1 cellular context compared by ENCODE assay signal in the genomic region with DNA sequence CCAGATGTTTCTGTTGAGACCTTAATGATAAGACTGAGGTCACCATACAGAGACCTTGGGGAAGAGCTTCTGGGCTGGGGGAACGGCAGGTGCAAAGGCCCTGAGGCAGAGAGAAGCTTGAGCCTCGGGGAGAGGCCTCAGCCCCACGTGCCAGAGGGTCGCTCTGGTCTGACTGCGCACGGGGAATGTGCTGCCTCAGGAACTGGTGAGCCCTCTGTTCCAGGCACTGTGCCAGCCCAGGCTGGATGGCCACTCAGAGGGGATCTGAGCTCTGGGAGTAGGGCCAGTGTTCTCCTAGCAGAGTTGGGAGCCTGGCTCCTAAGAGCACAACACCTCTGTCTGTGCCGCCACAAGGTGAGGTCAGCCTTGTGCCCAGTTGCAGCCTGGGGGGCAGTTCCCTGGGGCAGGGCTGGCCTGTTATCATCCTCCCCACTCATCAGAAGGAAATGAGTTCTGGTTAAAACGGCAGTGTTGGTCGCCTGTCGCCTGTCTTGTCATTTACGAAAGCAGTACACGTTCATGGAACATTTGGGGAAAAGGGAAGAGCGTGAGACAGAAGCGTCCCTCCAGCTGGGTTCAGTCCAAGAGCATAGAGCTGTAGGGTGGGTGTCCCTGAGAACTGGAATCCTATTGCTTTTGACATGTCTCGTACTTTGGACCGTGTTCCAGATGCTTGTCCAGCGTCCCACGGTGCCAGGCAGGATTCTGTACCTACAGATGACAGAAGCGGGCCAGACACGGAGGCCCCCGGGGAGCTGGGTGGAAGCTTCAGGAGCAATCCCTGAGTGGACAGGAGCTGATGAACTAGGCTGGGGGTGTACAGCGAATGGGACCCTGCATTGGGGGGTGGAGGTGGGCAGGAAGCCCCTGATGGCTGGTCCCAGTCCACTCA.
TF ChIP-seq lines count a peak whose summit lies in the region.

No MANE protein-coding gene starts in this region.

TF ChIP-seq in GM12878, 131 proteins besides CTCF, POLR2A, EP300 and RAD21 (continued from another document):
- TF ChIP-seq, protein P1, sequence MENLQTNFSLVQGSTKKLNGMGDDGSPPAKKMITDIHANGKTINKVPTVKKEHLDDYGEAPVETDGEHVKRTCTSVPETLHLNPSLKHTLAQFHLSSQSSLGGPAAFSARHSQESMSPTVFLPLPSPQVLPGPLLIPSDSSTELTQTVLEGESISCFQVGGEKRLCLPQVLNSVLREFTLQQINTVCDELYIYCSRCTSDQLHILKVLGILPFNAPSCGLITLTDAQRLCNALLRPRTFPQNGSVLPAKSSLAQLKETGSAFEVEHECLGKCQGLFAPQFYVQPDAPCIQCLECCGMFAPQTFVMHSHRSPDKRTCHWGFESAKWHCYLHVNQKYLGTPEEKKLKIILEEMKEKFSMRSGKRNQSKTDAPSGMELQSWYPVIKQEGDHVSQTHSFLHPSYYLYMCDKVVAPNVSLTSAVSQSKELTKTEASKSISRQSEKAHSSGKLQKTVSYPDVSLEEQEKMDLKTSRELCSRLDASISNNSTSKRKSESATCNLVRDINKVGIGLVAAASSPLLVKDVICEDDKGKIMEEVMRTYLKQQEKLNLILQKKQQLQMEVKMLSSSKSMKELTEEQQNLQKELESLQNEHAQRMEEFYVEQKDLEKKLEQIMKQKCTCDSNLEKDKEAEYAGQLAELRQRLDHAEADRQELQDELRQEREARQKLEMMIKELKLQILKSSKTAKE (IDR thresholded peaks at IDR 0.05; ENCODE audit: low read depth, poor library complexity, severe bottlenecking), result no peak
- TF ChIP-seq, protein P2, sequence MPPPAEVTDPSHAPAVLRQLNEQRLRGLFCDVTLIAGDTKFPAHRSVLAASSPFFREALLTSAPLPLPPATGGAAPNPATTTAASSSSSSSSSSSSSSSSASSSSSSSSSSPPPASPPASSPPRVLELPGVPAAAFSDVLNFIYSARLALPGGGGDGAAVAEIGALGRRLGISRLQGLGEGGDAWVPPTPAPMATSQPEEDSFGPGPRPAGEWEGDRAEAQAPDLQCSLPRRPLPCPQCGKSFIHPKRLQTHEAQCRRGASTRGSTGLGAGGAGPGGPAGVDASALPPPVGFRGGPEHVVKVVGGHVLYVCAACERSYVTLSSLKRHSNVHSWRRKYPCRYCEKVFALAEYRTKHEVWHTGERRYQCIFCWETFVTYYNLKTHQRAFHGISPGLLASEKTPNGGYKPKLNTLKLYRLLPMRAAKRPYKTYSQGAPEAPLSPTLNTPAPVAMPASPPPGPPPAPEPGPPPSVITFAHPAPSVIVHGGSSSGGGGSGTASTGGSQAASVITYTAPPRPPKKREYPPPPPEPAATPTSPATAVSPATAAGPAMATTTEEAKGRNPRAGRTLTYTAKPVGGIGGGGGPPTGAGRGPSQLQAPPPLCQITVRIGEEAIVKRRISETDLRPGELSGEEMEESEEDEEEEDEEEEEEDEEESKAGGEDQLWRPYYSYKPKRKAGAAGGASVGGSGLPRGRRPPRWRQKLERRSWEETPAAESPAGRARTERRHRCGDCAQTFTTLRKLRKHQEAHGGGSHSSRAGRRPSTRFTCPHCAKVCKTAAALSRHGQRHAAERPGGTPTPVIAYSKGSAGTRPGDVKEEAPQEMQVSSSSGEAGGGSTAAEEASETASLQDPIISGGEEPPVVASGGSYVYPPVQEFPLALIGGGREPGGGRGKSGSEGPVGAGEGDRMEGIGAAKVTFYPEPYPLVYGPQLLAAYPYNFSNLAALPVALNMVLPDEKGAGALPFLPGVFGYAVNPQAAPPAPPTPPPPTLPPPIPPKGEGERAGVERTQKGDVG (CRISPR knock-in tag; IDR thresholded peaks at IDR 0.05), result no peak
- TF ChIP-seq MTA2 (IDR thresholded peaks at IDR 0.05; ENCODE audit: low read depth), result no peak
- TF ChIP-seq, protein P3, sequence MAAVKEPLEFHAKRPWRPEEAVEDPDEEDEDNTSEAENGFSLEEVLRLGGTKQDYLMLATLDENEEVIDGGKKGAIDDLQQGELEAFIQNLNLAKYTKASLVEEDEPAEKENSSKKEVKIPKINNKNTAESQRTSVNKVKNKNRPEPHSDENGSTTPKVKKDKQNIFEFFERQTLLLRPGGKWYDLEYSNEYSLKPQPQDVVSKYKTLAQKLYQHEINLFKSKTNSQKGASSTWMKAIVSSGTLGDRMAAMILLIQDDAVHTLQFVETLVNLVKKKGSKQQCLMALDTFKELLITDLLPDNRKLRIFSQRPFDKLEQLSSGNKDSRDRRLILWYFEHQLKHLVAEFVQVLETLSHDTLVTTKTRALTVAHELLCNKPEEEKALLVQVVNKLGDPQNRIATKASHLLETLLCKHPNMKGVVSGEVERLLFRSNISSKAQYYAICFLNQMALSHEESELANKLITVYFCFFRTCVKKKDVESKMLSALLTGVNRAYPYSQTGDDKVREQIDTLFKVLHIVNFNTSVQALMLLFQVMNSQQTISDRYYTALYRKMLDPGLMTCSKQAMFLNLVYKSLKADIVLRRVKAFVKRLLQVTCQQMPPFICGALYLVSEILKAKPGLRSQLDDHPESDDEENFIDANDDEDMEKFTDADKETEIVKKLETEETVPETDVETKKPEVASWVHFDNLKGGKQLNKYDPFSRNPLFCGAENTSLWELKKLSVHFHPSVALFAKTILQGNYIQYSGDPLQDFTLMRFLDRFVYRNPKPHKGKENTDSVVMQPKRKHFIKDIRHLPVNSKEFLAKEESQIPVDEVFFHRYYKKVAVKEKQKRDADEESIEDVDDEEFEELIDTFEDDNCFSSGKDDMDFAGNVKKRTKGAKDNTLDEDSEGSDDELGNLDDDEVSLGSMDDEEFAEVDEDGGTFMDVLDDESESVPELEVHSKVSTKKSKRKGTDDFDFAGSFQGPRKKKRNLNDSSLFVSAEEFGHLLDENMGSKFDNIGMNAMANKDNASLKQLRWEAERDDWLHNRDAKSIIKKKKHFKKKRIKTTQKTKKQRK (IDR thresholded peaks at IDR 0.05; ENCODE audit: low read depth, low read length), result no peak
- no peak for TF ChIP-seq DPF2 (IDR thresholded peaks at IDR 0.05)
- TF ChIP-seq, protein P4, sequence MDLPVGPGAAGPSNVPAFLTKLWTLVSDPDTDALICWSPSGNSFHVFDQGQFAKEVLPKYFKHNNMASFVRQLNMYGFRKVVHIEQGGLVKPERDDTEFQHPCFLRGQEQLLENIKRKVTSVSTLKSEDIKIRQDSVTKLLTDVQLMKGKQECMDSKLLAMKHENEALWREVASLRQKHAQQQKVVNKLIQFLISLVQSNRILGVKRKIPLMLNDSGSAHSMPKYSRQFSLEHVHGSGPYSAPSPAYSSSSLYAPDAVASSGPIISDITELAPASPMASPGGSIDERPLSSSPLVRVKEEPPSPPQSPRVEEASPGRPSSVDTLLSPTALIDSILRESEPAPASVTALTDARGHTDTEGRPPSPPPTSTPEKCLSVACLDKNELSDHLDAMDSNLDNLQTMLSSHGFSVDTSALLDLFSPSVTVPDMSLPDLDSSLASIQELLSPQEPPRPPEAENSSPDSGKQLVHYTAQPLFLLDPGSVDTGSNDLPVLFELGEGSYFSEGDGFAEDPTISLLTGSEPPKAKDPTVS (IDR thresholded peaks at IDR 0.05; ENCODE audit: low read depth, low read length), result no peak
- TF ChIP-seq ATF7 (IDR thresholded peaks at IDR 0.05; ENCODE audit: low read depth), result no peak
- no peak for TF ChIP-seq HDAC6 (IDR thresholded peaks at IDR 0.05; ENCODE audit: unreplicated experiment)
- TF ChIP-seq GABPA (IDR thresholded peaks at IDR 0.05; ENCODE audit: low read depth), result no peak
- TF ChIP-seq SPI1 (IDR thresholded peaks at IDR 0.05; ENCODE audit: borderline replicate concordance, insufficient read depth, low read depth, low read length), result no peak
- TF ChIP-seq SMAD1 (IDR thresholded peaks at IDR 0.05; ENCODE audit: low read depth, partially characterized antibody), result no peak
- TF ChIP-seq NFXL1 (IDR thresholded peaks at IDR 0.05; ENCODE audit: borderline replicate concordance), result no peak
- no peak for TF ChIP-seq TBL1XR1 (IDR thresholded peaks at IDR 0.05; ENCODE audit: low read depth, low read length)
